ENCODE assay signal across 11 cellular contexts in the genomic region with DNA sequence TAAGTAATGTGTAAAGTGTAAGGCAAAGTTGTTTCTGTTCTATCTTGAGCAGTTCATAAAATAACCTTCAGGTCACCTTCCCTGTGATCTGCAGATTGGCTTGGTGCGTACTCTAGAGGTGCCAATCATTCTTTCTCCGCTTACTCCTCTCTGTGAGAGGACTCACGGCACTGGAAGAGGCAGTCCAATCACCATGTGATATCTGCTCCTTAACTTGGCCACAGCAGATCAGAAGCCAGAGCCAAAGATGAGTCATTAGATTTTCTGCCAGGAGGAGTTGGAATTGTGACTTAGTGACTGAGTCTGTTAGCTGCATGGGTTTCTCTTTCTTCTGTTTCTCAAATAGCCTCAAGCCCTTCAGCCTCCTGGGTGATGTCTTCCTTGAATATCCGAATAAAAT.
DNase-seq lines count a peak whose midpoint lies in the region; ATAC-seq and TF ChIP-seq lines count a peak whose summit lies in the region.
"Had no signal": no experiment of that assay in that cellular context is flagged by ENCODE, and none has a peak within 500 bp of the region (broad histone marks: within the 10 kb centered on the region; RNA-seq: fewer than 3 reads in every experiment).

No MANE protein-coding gene starts in this region.

- H3K36me3 Mint-ChIP-seq in MCF 10A (ENCODE audit: insufficient read depth, unreplicated experiment) = no peaks in the 10 kb centered on the region
- H3K36me3 Mint-ChIP-seq: activated naive CD4-positive, alpha-beta T cell treated with anti-CD3 and anti-CD28 coated beads, Interleukin-2, amount 10 ng/mL, durations not matched to agents 7 days and 5 days; type B pancreatic cell had no signal

- H3K27me3 ChIP-seq in kidney epithelial cell (ENCODE audit: control insufficient read depth, insufficient read depth, low read length) (no peaks in the 10 kb centered on the region), dorsolateral prefrontal cortex (no peaks in the 10 kb centered on the region)
- H3K27me3 ChIP-seq: BE2C had no signal

- DNase-seq in Right ventricle myocardium inferior (ENCODE audit: missing footprints) (no peak), cardiac septum (ENCODE audit: low spot score) (no peak), MCF 10A (ENCODE audit: unreplicated experiment) (peak; percentile 92), kidney epithelial cell (ENCODE audit: low read depth) (peak; percentile 35), GM13976 (ENCODE audit: low spot score) (no peak), dorsolateral prefrontal cortex (no peak), midbrain (lab: John Stamatoyannopoulos, UW) (no peak)
- no peak for DNase-seq in activated naive CD4-positive, alpha-beta T cell treated with anti-CD3 and anti-CD28 coated beads, Interleukin-2, amount 50 U/mL, for 16 hours
- DNase-seq: activated naive CD4-positive, alpha-beta T cell treated with anti-CD3 and anti-CD28 coated beads, Interleukin-2, amount 10 ng/mL, durations not matched to agents 7 days and 5 days had no signal

- ATAC-seq in Right ventricle myocardium inferior = peak; percentile 88

- no peak overlapping the region for H3K27ac ChIP-seq in dorsolateral prefrontal cortex

- no peaks in the 10 kb centered on the region for H3K9me3 Mint-ChIP-seq in MCF 10A (ENCODE audit: unreplicated experiment)
- H3K9me3 Mint-ChIP-seq: activated naive CD4-positive, alpha-beta T cell treated with anti-CD3 and anti-CD28 coated beads, Interleukin-2, amount 10 ng/mL, durations not matched to agents 7 days and 5 days; type B pancreatic cell had no signal

- H3K4me3 ChIP-seq in kidney epithelial cell (ENCODE audit: low read depth, low read length) = no peak overlapping the region
- no peak overlapping the region for H3K4me3 ChIP-seq in dorsolateral prefrontal cortex

- peak overlapping the region; percentile 17 for H3K4me3 Mint-ChIP-seq in MCF 10A (ENCODE audit: unreplicated experiment)
- H3K4me3 Mint-ChIP-seq: activated naive CD4-positive, alpha-beta T cell treated with anti-CD3 and anti-CD28 coated beads, Interleukin-2, amount 10 ng/mL, durations not matched to agents 7 days and 5 days; type B pancreatic cell had no signal

- H3K4me1 Mint-ChIP-seq in MCF 10A (ENCODE audit: insufficient read depth, unreplicated experiment) = peaks cover 15% of the 10 kb centered on the region

- CTCF ChIA-PET in MCF 10A (lab: Yijun Ruan, JAX) = interaction anchor here (0.7 kb wide), 1 partner anchor 11 kb away, joined by 3 read pairs; no protein-coding TSS in a partner anchor

- TF ChIP-seq CTCF in MCF 10A (IDR thresholded peaks at IDR 0.05; ENCODE audit: unreplicated experiment) (no peak), kidney epithelial cell (IDR thresholded peaks at IDR 0.05; ENCODE audit: insufficient read depth, low read length, poor library complexity, severe bottlenecking) (no peak), GM13976 (IDR thresholded peaks at IDR 0.05; ENCODE audit: borderline replicate concordance, control extremely low read depth, extremely low read depth, insufficient read depth, missing control alignments) (no peak), dorsolateral prefrontal cortex (IDR thresholded peaks at IDR 0.05 in 54 of 56, conservative IDR thresholded peaks at IDR 0.05 in 2 of 56; ENCODE audit: low read depth in 1 of 56, partially characterized antibody in 56 of 56) (no peak)

- no TSS peak for BruUV-seq in MCF 10A (replicated peaks; lab: Mats Ljungman, UMichigan)

- in situ Hi-C loops in GM13976 (cut with MboI; ENCODE audit: low sequenced_read_pairs, unreplicated experiment) = no loop called here

- intact Hi-C loops in Right ventricle myocardium inferior (cut with DNase I) (loop anchor here (10.0 kb wide), 1 partner anchor 62 kb away; no protein-coding TSS in a partner anchor), cardiac septum (cut with DNase I) (loop anchor here (10.0 kb wide), 1 partner anchor 62 kb away; no protein-coding TSS in a partner anchor), MCF 10A (cut with micrococcal nuclease) (loop anchor here (5.0 kb wide), 1 partner anchor 335 kb away; a partner anchor contains a TSS), dorsolateral prefrontal cortex (cut with DNase I) (no loop called here)

- peak overlapping the region; percentile 71 for H3K27ac Mint-ChIP-seq in MCF 10A (ENCODE audit: low read depth, unreplicated experiment)
- H3K27ac Mint-ChIP-seq: activated naive CD4-positive, alpha-beta T cell treated with anti-CD3 and anti-CD28 coated beads, Interleukin-2, amount 10 ng/mL, durations not matched to agents 7 days and 5 days; type B pancreatic cell had no signal

- no peaks in the 10 kb centered on the region for H3K27me3 Mint-ChIP-seq in MCF 10A (ENCODE audit: insufficient read depth, unreplicated experiment)

- H3K36me3 ChIP-seq in kidney epithelial cell (ENCODE audit: control insufficient read depth, insufficient read depth, low read length) = no peaks in the 10 kb centered on the region
- H3K36me3 ChIP-seq: BE2C had no signal

- POLR2A ChIA-PET in MCF 10A (lab: Yijun Ruan, JAX) = interaction anchor here (0.8 to 2.1 kb wide), 3 partner anchors 10 to 166 kb away, joined by 3 to 8 read pairs (median 3); a partner anchor contains a TSS

Comparison
In these comparisons a context has a peak if more than half of its experiments do, and no peak if none do; other contexts are left out.
1. DNase-seq: peak in MCF 10A (single experiment) and kidney epithelial cell (single experiment); none in Right ventricle myocardium inferior (single experiment), cardiac septum (single experiment), GM13976 (single experiment), dorsolateral prefrontal cortex (0 of 10), activated naive CD4-positive, alpha-beta T cell treated with anti-CD3 and anti-CD28 coated beads, Interleukin-2, amount 50 U/mL, for 16 hours (single experiment) and midbrain (single experiment).
2. intact Hi-C loops: an anchor here in Right ventricle myocardium inferior (10.0 kb wide), cardiac septum (10.0 kb wide) and MCF 10A (5.0 kb wide); none called in dorsolateral prefrontal cortex.